ENCODE assay signal across 8 cellular contexts in the genomic region with DNA sequence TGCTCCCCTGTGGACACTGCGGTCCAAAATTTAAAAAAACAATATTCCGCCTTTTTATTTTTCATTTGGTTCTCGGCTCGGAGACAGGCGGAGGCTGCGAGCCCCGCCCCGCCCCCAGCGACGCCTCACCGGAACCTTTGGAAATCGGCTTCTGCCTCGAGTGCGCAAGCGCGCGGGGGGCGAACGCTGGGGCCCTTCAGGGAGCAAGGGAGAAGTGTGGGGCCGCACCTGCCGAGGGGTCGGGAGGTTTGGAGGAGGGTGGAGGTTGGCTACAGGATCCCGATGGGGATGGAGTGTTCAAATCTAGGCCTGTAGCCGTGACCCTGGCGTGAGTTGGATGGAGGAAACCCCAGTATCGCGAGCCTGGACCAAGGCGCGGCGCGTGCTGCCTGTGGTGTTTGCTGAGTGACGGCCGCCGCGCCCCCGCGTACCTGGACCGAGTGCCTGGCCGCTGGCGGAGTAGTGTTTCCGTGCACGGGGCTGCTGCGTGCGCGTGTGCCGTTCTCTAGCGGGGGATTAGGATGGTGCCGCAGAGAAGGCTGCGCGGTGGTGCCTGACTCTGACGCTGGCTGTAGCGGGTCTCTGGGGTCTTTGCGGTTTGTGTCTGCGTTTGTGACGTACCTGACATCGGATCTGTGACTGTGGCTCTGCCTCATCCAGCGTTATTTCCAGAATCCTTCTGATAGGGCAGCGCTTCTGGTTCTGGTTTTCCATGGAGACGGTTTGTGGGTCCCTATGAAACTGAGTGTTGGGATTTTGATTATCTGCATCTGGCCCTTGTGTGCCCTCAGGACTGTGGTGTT. TPM values are rescaled to one million over a fixed set of nuclear protein-coding genes. Genes with fewer than 3 reads are reported as not detected.
A peak's percentile ranks its signal among the peaks of the same experiment; 100 is the strongest.
DNase-seq lines count a peak whose midpoint lies in the region; ATAC-seq and TF ChIP-seq lines count a peak whose summit lies in the region.

No MANE protein-coding gene starts in this region.

- no peaks in the 10 kb centered on the region for H3K27me3 ChIP-seq in Caco-2 (replicated peaks; ENCODE audit: control insufficient read depth, insufficient read depth, low read length)
- H3K27me3 ChIP-seq in HUES64 (ENCODE audit: insufficient read depth, low read length), result peaks cover 21% of the 10 kb centered on the region
- no peaks in the 10 kb centered on the region for H3K27me3 ChIP-seq in suprapubic skin

- no peaks in the 10 kb centered on the region for H3K27me3 Mint-ChIP-seq in Caco-2 (ENCODE audit: insufficient read depth, unreplicated experiment)
- no peaks in the 10 kb centered on the region for H3K27me3 Mint-ChIP-seq in activated naive CD4-positive, alpha-beta T cell treated with anti-CD3 and anti-CD28 coated beads for 36 hours (ENCODE audit: low read depth)

- H3K36me3 ChIP-seq in Caco-2 (ENCODE audit: control insufficient read depth, insufficient read depth, low read length) (no peaks in the 10 kb centered on the region), HUES64 (ENCODE audit: insufficient read depth, low read length) (no peaks in the 10 kb centered on the region), suprapubic skin (no peaks in the 10 kb centered on the region)

- intact Hi-C loops in Caco-2 (cut with micrococcal nuclease; ENCODE audit: unreplicated experiment), result loop anchor here (1.0 to 5.0 kb wide), 4 partner anchors 62 to 439 kb away; partner anchors contain the start of genes ZNF383, ZNF540, ZNF571 and ZNF573
- intact Hi-C loops in activated naive CD4-positive, alpha-beta T cell treated with anti-CD3 and anti-CD28 coated beads for 36 hours (cut with micrococcal nuclease), result loop anchor here (1.0 to 10.0 kb wide), 7 partner anchors 36 to 445 kb away; partner anchors contain the start of genes ZNF540, ZNF569, ZNF571 and ZNF573

- POLR2A ChIA-PET in Caco-2 (lab: Charles Lee), result interaction anchor here (0.5 kb wide), 1 partner anchor 71 kb away, joined by 7 read pairs; no protein-coding TSS in a partner anchor

- H3K4me1 ChIP-seq in Caco-2 (no peaks in the 10 kb centered on the region; the same call in 1 of the 2 replicates), HUES64 (ENCODE audit: insufficient read depth, low read length) (peaks cover 9% of the 10 kb centered on the region; the same call in 1 of the 2 replicates), suprapubic skin (peaks cover 31% of the 10 kb centered on the region)

- TF ChIP-seq POLR2A in suprapubic skin (IDR thresholded peaks at IDR 0.05), result no peak

- peak overlapping the region; percentile 82 for H3K9ac ChIP-seq in HUES64 (ENCODE audit: low read depth, low read length)

- H3K9me3 ChIP-seq in Caco-2, result peaks cover 10% of the 10 kb centered on the region; the same call in 1 of the 2 replicates
- H3K9me3 ChIP-seq in HUES64 (ENCODE audit: insufficient read depth, low read depth, low read length), result no peaks in the 10 kb centered on the region
- no peaks in the 10 kb centered on the region for H3K9me3 ChIP-seq in suprapubic skin

- under 1% methylated on average over 59 of the region's 59 CpGs for WGBS in HUES64
- WGBS in suprapubic skin, result under 1% methylated on average over 23 of the region's 59 CpGs

- TF ChIP-seq EP300 in suprapubic skin (IDR thresholded peaks at IDR 0.05), result no peak

- H3K4me3 ChIP-seq in Caco-2 (ENCODE audit: low read depth, low read length) (peak overlapping the region; percentile 100), HUES64 (ENCODE audit: low read length) (peak overlapping the region; percentile 90), suprapubic skin (peak overlapping the region; percentile 78)

- peak; percentile 91 to 93 for DNase-seq in Caco-2
- peak; percentile 72 to 75 for DNase-seq in SHP77 (lab: John Stamatoyannopoulos, UW)
- DNase-seq in activated naive CD4-positive, alpha-beta T cell treated with anti-CD3 and anti-CD28 coated beads for 36 hours, result peak; percentile 87
- DNase-seq in germinal center (ENCODE audit: low spot score), result peak; percentile 85
- peak in 55 of 56 donors; percentile 12 to 94 (median 85) for DNase-seq in nucleus accumbens (lab: John Stamatoyannopoulos, UW)
- DNase-seq in suprapubic skin (ENCODE audit: low spot score in 2 of 2), result peak; percentile 88 to 91

- peak in 1 of 2 experiments; percentile 19 for TF ChIP-seq CTCF in Caco-2 (IDR thresholded peaks at IDR 0.05; ENCODE audit: insufficient read depth in 1 of 2, low read depth in 1 of 2, low read length in 1 of 2, severe bottlenecking in 1 of 2, unreplicated experiment in 1 of 2)
- TF ChIP-seq CTCF in suprapubic skin (IDR thresholded peaks at IDR 0.05), result no peak

- peaks cover 20% of the 10 kb centered on the region for H3K4me1 Mint-ChIP-seq in Caco-2 (ENCODE audit: low read depth, unreplicated experiment)
- H3K4me1 Mint-ChIP-seq in activated naive CD4-positive, alpha-beta T cell treated with anti-CD3 and anti-CD28 coated beads for 36 hours (ENCODE audit: low read depth), result peaks cover 29% of the 10 kb centered on the region

- TSS peak; percentile 43 for BruUV-seq in Caco-2 (replicated peaks; lab: Mats Ljungman, UMichigan)

- H3K9me3 Mint-ChIP-seq in Caco-2 (ENCODE audit: unreplicated experiment), result peaks cover 16% of the 10 kb centered on the region
- peaks cover 9% of the 10 kb centered on the region for H3K9me3 Mint-ChIP-seq in activated naive CD4-positive, alpha-beta T cell treated with anti-CD3 and anti-CD28 coated beads for 36 hours

- peak overlapping the region; percentile 97 for H3K27ac Mint-ChIP-seq in Caco-2 (ENCODE audit: unreplicated experiment)
- H3K27ac Mint-ChIP-seq in activated naive CD4-positive, alpha-beta T cell treated with anti-CD3 and anti-CD28 coated beads for 36 hours, result peak overlapping the region; percentile 93

- peak overlapping the region; percentile 84 for H3K4me3 Mint-ChIP-seq in Caco-2 (ENCODE audit: unreplicated experiment)
- H3K4me3 Mint-ChIP-seq in activated naive CD4-positive, alpha-beta T cell treated with anti-CD3 and anti-CD28 coated beads for 36 hours, result peak overlapping the region; percentile 93

- CTCF ChIA-PET in Caco-2 (lab: Charles Lee), result no interaction called here
- CTCF ChIA-PET in activated naive CD4-positive, alpha-beta T cell treated with anti-CD3 and anti-CD28 coated beads for 36 hours (lab: Charles Lee), result no interaction called here

- ATAC-seq in GM21381 (IDR thresholded peaks at IDR 0.05; ENCODE audit: unreplicated experiment), result peak; percentile 56

- H3K27ac ChIP-seq in HUES64 (ENCODE audit: low read depth, low read length) (peak overlapping the region; percentile 48), suprapubic skin (peak overlapping the region; percentile 86)

- peaks cover 27% of the 10 kb centered on the region for H3K36me3 Mint-ChIP-seq in Caco-2 (ENCODE audit: insufficient read depth, unreplicated experiment)
- H3K36me3 Mint-ChIP-seq in activated naive CD4-positive, alpha-beta T cell treated with anti-CD3 and anti-CD28 coated beads for 36 hours (ENCODE audit: low read depth), result peaks cover 20% of the 10 kb centered on the region

RNA-seq across cellular contexts. Expression of gene ZFP30, which starts 0.6 kb away (rescaled TPM):
- total RNA-seq in Caco-2 (2022) (12.9 and 15.5 TPM in 2 replicates), suprapubic skin (10 to 100 TPM in 3 of 4 donors, 1 to 10 TPM in 1; 7.9 to 15.1 (median 11.6) TPM)
- polyA plus RNA-seq in HUES64 (2013, experiment 1 of 2), result 4.5 TPM
- 7.0 TPM for polyA plus RNA-seq in HUES64 (2013, experiment 2 of 2)
- 10 to 100 TPM; 10.7 to 11.4 TPM for total RNA-seq in activated naive CD4-positive, alpha-beta T cell treated with anti-CD3 and anti-CD28 coated beads for 36 hours

Comparison
In these comparisons a context has a peak if more than half of its experiments do, and no peak if none do; other contexts are left out.
1. Peak in every context shown above with its lines: DNase-seq, ATAC-seq, H3K4me3 ChIP-seq and H3K27ac ChIP-seq.